In the genomic region with DNA sequence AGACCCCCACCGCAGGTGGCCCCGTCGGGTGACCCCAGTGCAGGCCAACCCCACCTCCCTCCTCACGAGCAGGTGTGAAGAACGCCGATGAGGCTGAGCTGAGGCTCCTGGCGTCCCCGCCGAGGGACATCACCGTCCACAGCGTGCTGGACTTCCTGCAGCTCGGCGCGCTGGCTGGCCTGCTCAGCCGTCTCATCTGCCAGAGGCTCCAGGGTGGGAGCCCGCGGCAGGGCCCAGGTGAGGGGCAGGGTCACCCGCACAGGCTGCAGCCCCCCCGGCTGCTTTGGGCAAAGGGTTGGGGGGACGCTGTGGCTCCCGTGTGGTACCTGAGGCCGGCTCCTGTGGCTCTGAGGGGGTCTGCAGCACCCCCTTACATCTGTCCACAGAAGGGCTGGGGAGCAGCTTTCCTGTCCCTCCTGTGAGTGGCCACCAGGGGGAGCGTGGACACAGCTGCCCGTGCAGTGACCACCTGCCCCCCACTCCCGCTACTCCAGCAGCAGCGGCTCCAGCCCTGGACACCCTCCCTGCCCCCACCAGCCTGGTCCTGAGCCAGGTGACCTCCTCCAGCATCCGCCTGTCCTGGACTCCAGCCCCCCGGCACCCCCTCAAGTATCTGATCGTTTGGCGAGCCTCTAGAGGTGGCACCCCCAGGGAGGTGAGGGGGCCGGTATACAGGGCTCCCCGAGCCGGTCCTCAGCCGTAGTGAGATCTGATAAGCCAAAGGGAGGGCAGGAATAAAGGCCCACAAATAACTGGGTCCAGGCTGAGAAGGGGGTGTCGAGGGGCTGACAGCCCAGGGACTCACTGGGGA, we compare ENCODE assay signal across 8 cellular contexts. TPM values are rescaled to one million over a fixed set of nuclear protein-coding genes. Genes with fewer than 3 reads are reported as not detected.
DNase-seq lines count a peak whose midpoint lies in the region; ATAC-seq, FAIRE-seq and TF ChIP-seq lines count a peak whose summit lies in the region.

No MANE protein-coding gene starts in this region.

- intact Hi-C loops in HCT116 (cut with micrococcal nuclease): loop anchor here (1.0 kb wide), 1 partner anchor 73 kb away; no protein-coding TSS in a partner anchor
- intact Hi-C loops in endothelial cell of umbilical vein (cut with micrococcal nuclease): loop anchor here (1.0 kb wide), 1 partner anchor 72 kb away; no protein-coding TSS in a partner anchor

- no peak overlapping the region for H3K27ac ChIP-seq in HCT116 (ENCODE audit: low read depth, low read length)
- H3K27ac ChIP-seq in SK-N-SH (ENCODE audit: low read depth in 2 of 2, low read length in 1 of 2): no peak overlapping the region
- no peak overlapping the region for H3K27ac ChIP-seq in endothelial cell of umbilical vein (ENCODE audit: insufficient read depth, low read depth, low read length)

- H3K9ac ChIP-seq in HCT116 (ENCODE audit: low read length): no peak overlapping the region
- no peak overlapping the region for H3K9ac ChIP-seq in SK-N-SH
- no peak overlapping the region for H3K9ac ChIP-seq in endothelial cell of umbilical vein (replicated peaks; ENCODE audit: extremely low read depth, insufficient read depth, low read length)

- RAD21 ChIA-PET in HCT116 (lab: Charles Lee; ENCODE audit: low non-redundant PET in 1 of 2, low total read pairs in 2 of 2, uncharacterized antibody in 2 of 2, unreplicated experiment in 2 of 2): interaction anchor here (2.2 to 2.3 kb wide), 2 partner anchors 72 to 73 kb away, joined by 5 to 9 read pairs; no protein-coding TSS in a partner anchor

- no peaks in the 10 kb centered on the region for H3K9me2 ChIP-seq in HCT116 (ENCODE audit: insufficient read depth)
- no peaks in the 10 kb centered on the region for H3K9me2 ChIP-seq in SK-N-SH

- BruUV-seq in HCT116 (replicated peaks; lab: Mats Ljungman, UMichigan) (no TSS peak), endothelial cell of umbilical vein (replicated peaks; lab: Mats Ljungman, UMichigan) (no TSS peak)

- H3F3A ChIP-seq in SK-N-SH (replicated peaks; ENCODE audit: insufficient read depth): no peaks in the 10 kb centered on the region

- H3K4me3 Mint-ChIP-seq in nephron: no peak overlapping the region

- CTCF ChIA-PET in HCT116 (lab: Charles Lee): interaction anchor here (0.8 to 3.1 kb wide), 8 partner anchors 11 to 664 kb away, joined by 3 to 55 read pairs (median 6); a partner anchor contains a TSS
- CTCF ChIA-PET in SK-N-SH (lab: Yijun Ruan, JAX): interaction anchor here (0.5 to 10.4 kb wide), 59 partner anchors 7 to 730 kb away, joined by 3 to 460 read pairs (median 5); a partner anchor contains a TSS
- CTCF ChIA-PET in endothelial cell of umbilical vein (lab: Charles Lee): interaction anchor here (0.6 to 5.1 kb wide), 36 partner anchors 9 to 812 kb away, joined by 3 to 267 read pairs (median 4); a partner anchor contains a TSS

- H3K36me3 ChIP-seq in HCT116 (ENCODE audit: control insufficient read depth in 1 of 2, insufficient read depth in 2 of 2, low read length in 2 of 2) (no peaks in the 10 kb centered on the region), SK-N-SH (replicated peaks in 1 of 2; ENCODE audit: control insufficient read depth in 1 of 2, insufficient read depth in 2 of 2, low read length in 1 of 2) (no peaks in the 10 kb centered on the region), endothelial cell of umbilical vein (ENCODE audit: control insufficient read depth in 2 of 2, extremely low read depth in 1 of 2, insufficient read depth in 2 of 2, low read length in 2 of 2) (no peaks in the 10 kb centered on the region)

- H3K27me3 ChIP-seq in HCT116 (ENCODE audit: insufficient read depth, low read length) (0 out of 2 replicates have a peak, but pooled peaks cover 7% of the 10 kb centered on the region), SK-N-SH (ENCODE audit: insufficient read depth) (no peaks in the 10 kb centered on the region), endothelial cell of umbilical vein (ENCODE audit: control insufficient read depth in 2 of 2, insufficient read depth in 2 of 2, low read length in 2 of 2) (no peaks in the 10 kb centered on the region)

- WGBS in SK-N-SH (ENCODE audit: low lambda C conversion rate): 67% methylated on average over 1 of the region's 35 CpGs

- dilution Hi-C loops in endothelial cell of umbilical vein (cut with MboI; ENCODE audit: extremely low pct_ligation_motif_present, low sequenced_read_pairs): no loop called here

- H3K27ac Mint-ChIP-seq in nephron: no peak overlapping the region

- no peaks in the 10 kb centered on the region for H3K4me1 ChIP-seq in HCT116 (ENCODE audit: control insufficient read depth in 1 of 2, insufficient read depth in 2 of 2, low read length in 2 of 2)
- H3K4me1 ChIP-seq in SK-N-SH (ENCODE audit: control insufficient read depth in 1 of 2, insufficient read depth in 2 of 2, low read depth in 1 of 2, low read length in 1 of 2): peaks cover 0 to 5% of the 10 kb centered on the region in 2 experiments; a peak in 1 of 4 replicates
- no peaks in the 10 kb centered on the region for H3K4me1 ChIP-seq in endothelial cell of umbilical vein (ENCODE audit: control insufficient read depth, extremely low read depth, insufficient read depth, low read length)

- H3K9me3 Mint-ChIP-seq in nephron: no peaks in the 10 kb centered on the region

- TF ChIP-seq RAD21 in HCT116 (IDR thresholded peaks at IDR 0.05; ENCODE audit: low read depth) (peak; percentile 77), SK-N-SH (IDR thresholded peaks at IDR 0.05; ENCODE audit: low read length) (peak; percentile 75)

- TF ChIP-seq POLR2A in HCT116 (IDR thresholded peaks at IDR 0.05; ENCODE audit: borderline replicate concordance, extremely low read depth, insufficient read depth, insufficient read length) (no peak), endothelial cell of umbilical vein (IDR thresholded peaks at IDR 0.05; ENCODE audit: low read depth, low read length) (no peak)

- H3K4me2 ChIP-seq in HCT116 (ENCODE audit: low read length) (no peak overlapping the region), SK-N-SH (no peak overlapping the region), endothelial cell of umbilical vein (ENCODE audit: insufficient read depth, low read length) (no peak overlapping the region)

- TF ChIP-seq CTCF in HCT116 (IDR thresholded peaks at IDR 0.05 in 2 of 3, conservative IDR thresholded peaks at IDR 0.05 in 1 of 3; ENCODE audit: borderline replicate concordance in 1 of 3, insufficient read depth in 1 of 3, low read depth in 2 of 3, low read length in 2 of 3): peak; percentile 63 to 88 (median 82); a peak in 5 of 6 replicates
- peak; percentile 82 for TF ChIP-seq CTCF in SK-N-SH (IDR thresholded peaks at IDR 0.05)
- TF ChIP-seq CTCF in endothelial cell of umbilical vein (IDR thresholded peaks at IDR 0.05; ENCODE audit: extremely low read depth in 1 of 2, insufficient read depth in 1 of 2, low read depth in 1 of 2, low read length in 2 of 2): peak; percentile 69 to 93
- TF ChIP-seq CTCF in nephron (IDR thresholded peaks at IDR 0.05; ENCODE audit: unreplicated experiment in 3 of 3): peak; percentile 89 to 97 (median 92)

- no peaks in the 10 kb centered on the region for H3K36me3 Mint-ChIP-seq in nephron (ENCODE audit: low read depth)

- DNase-seq in COLO829 (ENCODE audit: low spot score) (peak; percentile 42), HCT116 (ENCODE audit: low read depth, low spot score) (no peak), SK-N-SH (peak; percentile 95), endothelial cell of umbilical vein (ENCODE audit: low read depth, low spot score) (peak; percentile 19), NCI-H1048 (lab: John Stamatoyannopoulos, UW) (no peak)

- no peak for FAIRE-seq in endothelial cell of umbilical vein (lab: Jason Lieb, UNC)

- H3K4me1 Mint-ChIP-seq in nephron: peaks cover 9% of the 10 kb centered on the region

- POLR2A ChIA-PET in HCT116 (lab: Charles Lee): no interaction called here
- POLR2A ChIA-PET in SK-N-SH (lab: Yijun Ruan, JAX): interaction anchor here (1.2 kb wide), 1 partner anchor 72 kb away, joined by 3 read pairs; no protein-coding TSS in a partner anchor
- POLR2A ChIA-PET in endothelial cell of umbilical vein (lab: Charles Lee): no interaction called here

- H4K20me1 ChIP-seq in HCT116 (ENCODE audit: insufficient read depth) (no peaks in the 10 kb centered on the region), SK-N-SH (ENCODE audit: insufficient read depth) (no peaks in the 10 kb centered on the region), endothelial cell of umbilical vein (replicated peaks; ENCODE audit: control insufficient read depth, extremely low read depth, insufficient read depth, low read length) (no peaks in the 10 kb centered on the region)

- TF ChIP-seq EP300 in SK-N-SH (IDR thresholded peaks at IDR 0.05; ENCODE audit: borderline replicate concordance in 1 of 2, low read depth in 1 of 2, low read length in 1 of 2): no peak

- H3K27me3 Mint-ChIP-seq in nephron (ENCODE audit: low read depth): peaks cover 8% of the 10 kb centered on the region

- H3K79me2 ChIP-seq in HCT116 (ENCODE audit: insufficient read depth, low read length) (no peaks in the 10 kb centered on the region), SK-N-SH (ENCODE audit: insufficient read depth) (no peaks in the 10 kb centered on the region), endothelial cell of umbilical vein (ENCODE audit: control insufficient read depth, insufficient read depth, low read length) (no peaks in the 10 kb centered on the region)

- H3K9me1 ChIP-seq in endothelial cell of umbilical vein (replicated peaks; ENCODE audit: control insufficient read depth, extremely low read depth, insufficient read depth, low read length): no peaks in the 10 kb centered on the region

- ATAC-seq in HCT116 (peak; percentile 78), HG02678 (IDR thresholded peaks at IDR 0.05; ENCODE audit: unreplicated experiment) (no peak), GM21447 (IDR thresholded peaks at IDR 0.05; ENCODE audit: unreplicated experiment) (no peak)

- H2AFZ ChIP-seq in HCT116 (ENCODE audit: low read depth, low read length, poor library complexity, severe bottlenecking): no peak overlapping the region
- H2AFZ ChIP-seq in SK-N-SH (ENCODE audit: low read depth): no peak overlapping the region
- no peak overlapping the region for H2AFZ ChIP-seq in endothelial cell of umbilical vein (ENCODE audit: low read depth, low read length)

- H3K4me3 ChIP-seq in HCT116 (replicated peaks in 1 of 2; ENCODE audit: low read depth in 1 of 2, low read length in 2 of 2) (no peak overlapping the region), SK-N-SH (ENCODE audit: low read depth in 2 of 2, low read length in 1 of 2) (peak overlapping the region in 1 of 2 experiments; percentile 29; a peak in 1 of 4 replicates), endothelial cell of umbilical vein (replicated peaks in 1 of 3; ENCODE audit: insufficient read depth in 1 of 3, low read depth in 1 of 3, low read length in 3 of 3) (no peak overlapping the region)

- H3K9me3 ChIP-seq in HCT116 (ENCODE audit: control insufficient read depth in 1 of 2, insufficient read depth in 1 of 2, low read depth in 1 of 2, low read length in 2 of 2) (no peaks in the 10 kb centered on the region), SK-N-SH (no peaks in the 10 kb centered on the region), endothelial cell of umbilical vein (replicated peaks; ENCODE audit: control insufficient read depth, insufficient read depth, low read length) (no peaks in the 10 kb centered on the region)

RNA-seq across cellular contexts. Expression of a gene that starts 16.5 kb away (rescaled TPM):
- total RNA-seq in HCT116 (2021; ENCODE audit: unreplicated experiment) (0.34 TPM), endothelial cell of umbilical vein (not detected in 2 replicates)
- polyA plus RNA-seq in HCT116 (2012): 0.07 and 0.25 TPM in 2 replicates
- polyA plus RNA-seq in SK-N-SH (2012; rRNA removed) (not detected in 2 replicates), endothelial cell of umbilical vein (not detected in 2 replicates)
- not detected in 2 replicates for polyA plus RNA-seq in SK-N-SH (2012; cell fraction: cytosol; rRNA removed)
- polyA plus RNA-seq in SK-N-SH (2012; cell fraction: nucleus; rRNA removed): 0.01 and 0.05 TPM in 2 replicates
- polyA plus RNA-seq in endothelial cell of umbilical vein (2011; cell fraction: cytosol; rRNA removed): not detected in 2 replicates
- polyA plus RNA-seq in endothelial cell of umbilical vein (2011; cell fraction: nucleus; rRNA removed): not detected in 2 replicates
- not detected in 2 replicates for polyA plus RNA-seq in endothelial cell of umbilical vein (2012)
- polyA minus RNA-seq in endothelial cell of umbilical vein: not detected in 2 replicates
- not detected for polyA minus RNA-seq in endothelial cell of umbilical vein (2011; cell fraction: cytosol; rRNA and poly(A)+ RNA removed)
- not detected in 2 replicates for polyA minus RNA-seq in endothelial cell of umbilical vein (2011; cell fraction: nucleus; rRNA and poly(A)+ RNA removed)

RNA-seq across cellular contexts. Expression of a gene that starts 36.9 kb away (rescaled TPM):
- total RNA-seq in HCT116 (2021; ENCODE audit: unreplicated experiment) (94.4 TPM), endothelial cell of umbilical vein (111 and 126 TPM in 2 replicates)
- polyA plus RNA-seq in HCT116 (2012): 62.4 and 87.4 TPM in 2 replicates
- polyA plus RNA-seq in SK-N-SH (2012; rRNA removed) (72.7 and 77.0 TPM in 2 replicates), endothelial cell of umbilical vein (93.7 and 115 TPM in 2 replicates)
- polyA plus RNA-seq in SK-N-SH (2012; cell fraction: cytosol; rRNA removed): 15.2 and 23.1 TPM in 2 replicates
- 483 and 544 TPM in 2 replicates for polyA plus RNA-seq in SK-N-SH (2012; cell fraction: nucleus; rRNA removed)
- polyA plus RNA-seq in endothelial cell of umbilical vein (2011; cell fraction: cytosol; rRNA removed): 45.5 and 67.8 TPM in 2 replicates
- 472 and 496 TPM in 2 replicates for polyA plus RNA-seq in endothelial cell of umbilical vein (2011; cell fraction: nucleus; rRNA removed)
- polyA plus RNA-seq in endothelial cell of umbilical vein (2012): 74.4 and 105 TPM in 2 replicates
- 55.3 and 79.7 TPM in 2 replicates for polyA minus RNA-seq in endothelial cell of umbilical vein
- polyA minus RNA-seq in endothelial cell of umbilical vein (2011; cell fraction: cytosol; rRNA and poly(A)+ RNA removed): 47.7 TPM
- 72.3 and 105 TPM in 2 replicates for polyA minus RNA-seq in endothelial cell of umbilical vein (2011; cell fraction: nucleus; rRNA and poly(A)+ RNA removed)

RNA-seq across cellular contexts. Expression of a gene that starts 51.7 kb away (rescaled TPM):
- total RNA-seq in HCT116 (2021; ENCODE audit: unreplicated experiment): not detected
- not detected in 2 replicates for polyA plus RNA-seq in HCT116 (2012)
- not detected in 2 replicates for polyA plus RNA-seq in SK-N-SH (2012; rRNA removed)
- not detected in 2 replicates for polyA plus RNA-seq in SK-N-SH (2012; cell fraction: cytosol; rRNA removed)
- not detected in 2 replicates for polyA plus RNA-seq in SK-N-SH (2012; cell fraction: nucleus; rRNA removed)
- not detected in 2 replicates for total RNA-seq in endothelial cell of umbilical vein
- polyA plus RNA-seq in endothelial cell of umbilical vein: not detected in 2 replicates
- polyA plus RNA-seq in endothelial cell of umbilical vein (2011; cell fraction: cytosol; rRNA removed): not detected in 2 replicates
- polyA plus RNA-seq in endothelial cell of umbilical vein (2011; cell fraction: nucleus; rRNA removed): not detected in 2 replicates
- not detected in 2 replicates for polyA plus RNA-seq in endothelial cell of umbilical vein (2012)
- polyA minus RNA-seq in endothelial cell of umbilical vein: not detected in 2 replicates
- polyA minus RNA-seq in endothelial cell of umbilical vein (2011; cell fraction: cytosol; rRNA and poly(A)+ RNA removed): not detected
- not detected in 2 replicates for polyA minus RNA-seq in endothelial cell of umbilical vein (2011; cell fraction: nucleus; rRNA and poly(A)+ RNA removed)

RNA-seq across cellular contexts. Expression of a gene that starts 55.2 kb away (rescaled TPM):
- total RNA-seq in HCT116 (2021; ENCODE audit: unreplicated experiment) (not detected), endothelial cell of umbilical vein (not detected in 2 replicates)
- not detected in 2 replicates for polyA plus RNA-seq in HCT116 (2012)
- polyA plus RNA-seq in SK-N-SH (2012; rRNA removed) (not detected in 2 replicates), endothelial cell of umbilical vein (0.04 TPM in 1 of 2 replicates, not detected in the other)
- polyA plus RNA-seq in SK-N-SH (2012; cell fraction: cytosol; rRNA removed): not detected in 2 replicates
- 0.13 TPM in 1 of 2 replicates, not detected in the other for polyA plus RNA-seq in SK-N-SH (2012; cell fraction: nucleus; rRNA removed)
- not detected in 2 replicates for polyA plus RNA-seq in endothelial cell of umbilical vein (2011; cell fraction: cytosol; rRNA removed)
- polyA plus RNA-seq in endothelial cell of umbilical vein (2011; cell fraction: nucleus; rRNA removed): not detected in 2 replicates
- not detected in 2 replicates for polyA plus RNA-seq in endothelial cell of umbilical vein (2012)
- not detected in 2 replicates for polyA minus RNA-seq in endothelial cell of umbilical vein
- not detected for polyA minus RNA-seq in endothelial cell of umbilical vein (2011; cell fraction: cytosol; rRNA and poly(A)+ RNA removed)
- polyA minus RNA-seq in endothelial cell of umbilical vein (2011; cell fraction: nucleus; rRNA and poly(A)+ RNA removed): not detected in 2 replicates

Comparison
In these comparisons a context has a peak if more than half of its experiments do, and no peak if none do; other contexts are left out.
1. DNase-seq: peak in COLO829 (single experiment), SK-N-SH (single experiment) and endothelial cell of umbilical vein (single experiment); none in HCT116 (single experiment) and NCI-H1048 (single experiment).
2. Peak in every context shown above with its lines, with median percentiles within 50 percentile points of each other: CTCF ChIP-seq.